ENCODE assay signal across 18 cellular contexts in the genomic region with DNA sequence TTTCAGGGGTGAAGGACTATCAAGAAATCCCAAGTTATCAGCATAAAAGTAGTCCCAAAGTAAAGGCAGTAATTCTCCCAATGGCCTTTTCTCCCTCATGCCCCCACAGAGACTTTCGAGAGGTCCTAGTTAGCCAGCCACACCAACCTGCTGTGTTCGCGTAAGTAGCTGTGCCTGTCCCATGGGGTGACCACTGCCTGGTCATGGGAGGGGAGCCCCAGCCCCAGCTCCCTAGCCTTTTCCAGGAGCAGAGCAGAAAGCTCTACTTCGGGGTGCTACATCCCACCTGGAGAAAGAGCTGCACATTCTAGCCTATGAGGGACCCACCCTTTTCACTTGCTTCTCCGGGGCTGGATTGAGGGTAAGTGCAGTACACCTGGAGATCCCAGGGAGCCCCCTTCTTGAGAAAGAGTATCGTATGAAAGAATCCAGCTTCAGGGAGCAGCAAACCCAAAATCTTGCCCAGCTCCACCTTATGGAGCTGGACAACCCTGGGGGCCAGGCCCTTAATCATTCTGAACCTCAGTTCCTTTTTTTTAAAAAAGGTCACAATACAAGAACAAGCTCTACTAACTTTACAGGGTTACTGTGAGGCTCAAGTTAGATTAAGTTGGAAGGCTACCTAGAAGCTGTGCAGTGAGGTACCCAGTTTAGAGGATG. TPM values are rescaled to one million over a fixed set of nuclear protein-coding genes. Genes with fewer than 3 reads are reported as not detected.
DNase-seq lines count a peak whose midpoint lies in the region; ATAC-seq, FAIRE-seq and TF ChIP-seq lines count a peak whose summit lies in the region.
"Had no signal": no experiment of that assay in that cellular context is flagged by ENCODE, and none has a peak within 500 bp of the region (broad histone marks: within the 10 kb centered on the region; RNA-seq: fewer than 3 reads in every experiment).

No MANE protein-coding gene starts in this region.

- no peak for TF ChIP-seq EP300 in A549 (IDR thresholded peaks at IDR 0.05)

- TF ChIP-seq RAD21 in A549 (conservative IDR thresholded peaks at IDR 0.05 in 1 of 2, IDR thresholded peaks at IDR 0.05 in 1 of 2), result no peak

- H3K36me3 Mint-ChIP-seq in progenitor cell of endocrine pancreas (ENCODE audit: insufficient read depth), result peaks cover 17% of the 10 kb centered on the region
- peaks cover 8% of the 10 kb centered on the region for H3K36me3 Mint-ChIP-seq in activated naive CD4-positive, alpha-beta T cell treated with anti-CD3 and anti-CD28 coated beads for 36 hours (ENCODE audit: low read depth)

- no peaks in the 10 kb centered on the region for H3K27me3 Mint-ChIP-seq in progenitor cell of endocrine pancreas
- H3K27me3 Mint-ChIP-seq in activated naive CD4-positive, alpha-beta T cell treated with anti-CD3 and anti-CD28 coated beads for 36 hours (ENCODE audit: low read depth), result no peaks in the 10 kb centered on the region

- H3K4me3 Mint-ChIP-seq in progenitor cell of endocrine pancreas (ENCODE audit: low read depth), result no peak overlapping the region
- no peak overlapping the region for H3K4me3 Mint-ChIP-seq in activated naive CD4-positive, alpha-beta T cell treated with anti-CD3 and anti-CD28 coated beads for 36 hours
- H3K4me3 Mint-ChIP-seq: CD8-positive, alpha-beta T cell had no signal

- CTCF ChIA-PET in A549 (lab: Yijun Ruan, JAX), result interaction anchor here (0.6 to 13.9 kb wide), 42 partner anchors 8 to 366 kb away, joined by 3 to 220 read pairs (median 5); a partner anchor contains a TSS
- CTCF ChIA-PET in activated naive CD4-positive, alpha-beta T cell treated with anti-CD3 and anti-CD28 coated beads for 36 hours (lab: Charles Lee), result interaction anchor here (0.6 to 5.0 kb wide), 31 partner anchors 8 to 349 kb away, joined by 3 to 70 read pairs (median 4); a partner anchor contains a TSS

- H3K27ac ChIP-seq in A549 (no peak overlapping the region), kidney (ENCODE audit: low read depth in 2 of 2, low read length in 2 of 2) (no peak overlapping the region)
- H3K27ac ChIP-seq: PC-9 had no signal

- DNase-seq in A549 (ENCODE audit: low read depth in 1 of 2, low spot score in 1 of 2) (no peak), CD1c-positive myeloid dendritic cell (ENCODE audit: extremely low spot score) (peak; percentile 25), kidney (no peak), progenitor cell of endocrine pancreas (ENCODE audit: low spot score, unreplicated experiment) (no peak), Kasumi-1 (lab: John Stamatoyannopoulos, UW) (no peak), GOT3 (lab: John Stamatoyannopoulos, UW) (no peak)
- DNase-seq in activated naive CD4-positive, alpha-beta T cell treated with anti-CD3 and anti-CD28 coated beads for 36 hours, result no peak
- DNase-seq: NCI-H1048, NCI-H1417 treated with DMSO at 0.1 percent for 48 hours had no signal

- TF ChIP-seq CTCF in A549 (IDR thresholded peaks at IDR 0.05), result no peak
- peak; percentile 0 for TF ChIP-seq CTCF in kidney (IDR thresholded peaks at IDR 0.05; ENCODE audit: borderline replicate concordance, extremely low read depth, insufficient read depth)
- no peak for TF ChIP-seq CTCF in progenitor cell of endocrine pancreas (IDR thresholded peaks at IDR 0.05; ENCODE audit: unreplicated experiment)

- H3K9me3 Mint-ChIP-seq in progenitor cell of endocrine pancreas (ENCODE audit: low read depth), result no peaks in the 10 kb centered on the region
- H3K9me3 Mint-ChIP-seq in activated naive CD4-positive, alpha-beta T cell treated with anti-CD3 and anti-CD28 coated beads for 36 hours, result no peaks in the 10 kb centered on the region
- H3K9me3 Mint-ChIP-seq: CD8-positive, alpha-beta T cell had no signal

- POLR2A ChIA-PET in A549 (lab: Yijun Ruan, JAX), result interaction anchor here (1.0 to 2.9 kb wide), 3 partner anchors 12 to 79 kb away, joined by 3 to 11 read pairs (median 3); a partner anchor contains a TSS

- peaks cover 19 to 40% of the 10 kb centered on the region in 2 donors for H3K36me3 ChIP-seq in kidney (ENCODE audit: control insufficient read depth in 1 of 2, insufficient read depth in 2 of 2, low read length in 2 of 2)

- no peak overlapping the region for H3K4me3 ChIP-seq in A549
- H3K4me3 ChIP-seq in kidney (ENCODE audit: low read length in 2 of 2), result no peak overlapping the region
- H3K4me3 ChIP-seq: MG63, PC-9 had no signal

- H3K9me3 ChIP-seq in A549 (no peaks in the 10 kb centered on the region), kidney (ENCODE audit: control insufficient read depth in 1 of 2, low read length in 2 of 2) (no peaks in the 10 kb centered on the region)
- H3K9me3 ChIP-seq: MG63 had no signal

- FAIRE-seq in A549 (lab: Jason Lieb, UNC), result no peak
- no peak for FAIRE-seq in kidney (lab: Jason Lieb, UNC)
- FAIRE-seq: H54 had no signal

- peaks cover 5% of the 10 kb centered on the region for H3K4me1 Mint-ChIP-seq in progenitor cell of endocrine pancreas (ENCODE audit: low read depth)
- no peaks in the 10 kb centered on the region for H3K4me1 Mint-ChIP-seq in activated naive CD4-positive, alpha-beta T cell treated with anti-CD3 and anti-CD28 coated beads for 36 hours (ENCODE audit: low read depth)

- H3K27ac Mint-ChIP-seq in progenitor cell of endocrine pancreas, result peak overlapping the region; percentile 64
- H3K27ac Mint-ChIP-seq in activated naive CD4-positive, alpha-beta T cell treated with anti-CD3 and anti-CD28 coated beads for 36 hours, result no peak overlapping the region
- H3K27ac Mint-ChIP-seq: CD8-positive, alpha-beta T cell had no signal

- intact Hi-C loops in kidney (cut with DNase I), result no loop called here
- intact Hi-C loops in activated naive CD4-positive, alpha-beta T cell treated with anti-CD3 and anti-CD28 coated beads for 36 hours (cut with micrococcal nuclease), result no loop called here

- no peak for TF ChIP-seq POLR2A in A549 (IDR thresholded peaks at IDR 0.05; ENCODE audit: low read length)

- 75% methylated on average over 6 of the region's 6 CpGs for WGBS in A549 (ENCODE audit: missing lambda C conversion rate)

- ATAC-seq in A549, result peak; percentile 9 to 13; a peak in 3 of 6 replicates
- no peak for ATAC-seq in HG03025 (IDR thresholded peaks at IDR 0.05; ENCODE audit: low FRiP score, unreplicated experiment)
- ATAC-seq: CD8-positive, alpha-beta T cell had no signal

- no peak overlapping the region for H3K9ac ChIP-seq in kidney (ENCODE audit: low read length in 2 of 2)

- H3K4me1 ChIP-seq in A549, result peaks cover 3% of the 10 kb centered on the region
- peaks cover 0 to 4% of the 10 kb centered on the region in 2 donors for H3K4me1 ChIP-seq in kidney (ENCODE audit: control insufficient read depth in 1 of 2, insufficient read depth in 1 of 2, low read depth in 1 of 2, low read length in 2 of 2)

- no peak overlapping the region for H3K4me2 ChIP-seq in A549
- H3K4me2 ChIP-seq: PC-9 had no signal

TF ChIP-seq in A549, 52 proteins besides CTCF, POLR2A, EP300 and RAD21:
- TF ChIP-seq HEYL (CRISPR knock-in tag; IDR thresholded peaks at IDR 0.05) (no peak), HOXA7 (CRISPR knock-in tag; IDR thresholded peaks at IDR 0.05) (no peak), POLR2AphosphoS2 (conservative IDR thresholded peaks at IDR 0.05; ENCODE audit: low read length) (peak; percentile 64; the same call in 1 of the 2 replicates), TFCP2L1 (CRISPR knock-in tag; IDR thresholded peaks at IDR 0.05) (no peak)
- TF ChIP-seq, protein P1, sequence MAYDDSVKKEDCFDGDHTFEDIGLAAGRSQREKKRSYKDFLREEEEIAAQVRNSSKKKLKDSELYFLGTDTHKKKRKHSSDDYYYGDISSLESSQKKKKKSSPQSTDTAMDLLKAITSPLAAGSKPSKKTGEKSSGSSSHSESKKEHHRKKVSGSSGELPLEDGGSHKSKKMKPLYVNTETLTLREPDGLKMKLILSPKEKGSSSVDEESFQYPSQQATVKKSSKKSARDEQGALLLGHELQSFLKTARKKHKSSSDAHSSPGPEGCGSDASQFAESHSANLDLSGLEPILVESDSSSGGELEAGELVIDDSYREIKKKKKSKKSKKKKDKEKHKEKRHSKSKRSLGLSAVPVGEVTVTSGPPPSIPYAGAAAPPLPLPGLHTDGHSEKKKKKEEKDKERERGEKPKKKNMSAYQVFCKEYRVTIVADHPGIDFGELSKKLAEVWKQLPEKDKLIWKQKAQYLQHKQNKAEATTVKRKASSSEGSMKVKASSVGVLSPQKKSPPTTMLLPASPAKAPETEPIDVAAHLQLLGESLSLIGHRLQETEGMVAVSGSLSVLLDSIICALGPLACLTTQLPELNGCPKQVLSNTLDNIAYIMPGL (CRISPR knock-in tag; IDR thresholded peaks at IDR 0.05; ENCODE audit: borderline replicate concordance), result no peak

RNA-seq across cellular contexts. Expression of a gene that starts 8.6 kb away (rescaled TPM):
- polyA plus RNA-seq in A549 (2011; rRNA removed) (0.03 TPM in 1 of 2 replicates, not detected in the other), A549 (2017; fragmentation: RNase III; extraction: RNeasy Plus Mini Kit Qiagen cat#74134 plus additional on column Dnase treatment) (0.05 to 0.07 TPM (median 0.05 TPM) in 3 replicates), kidney (ENCODE audit: insufficient read depth, low read depth, low replicate concordance) (15.1 TPM)
- polyA plus RNA-seq in A549 (2012; cell fraction: cytosol; rRNA removed), result 0.03 and 0.09 TPM in 2 replicates
- not detected in 2 replicates for polyA plus RNA-seq in A549 (2012; cell fraction: nucleus; rRNA removed)
- not detected in 2 replicates for polyA minus RNA-seq in A549 (2011; rRNA and poly(A)+ RNA removed)
- total RNA-seq in kidney (0.09 TPM), progenitor cell of endocrine pancreas (0.42 and 0.43 TPM in 2 replicates)
- total RNA-seq in activated naive CD4-positive, alpha-beta T cell treated with anti-CD3 and anti-CD28 coated beads for 36 hours, result not detected
- total RNA-seq: A673; CD8-positive, alpha-beta T cell; LHCN-M2; PC-9 had no signal
- polyA plus RNA-seq: BJ had no signal

RNA-seq across cellular contexts. Expression of a gene that starts 11.6 kb away (rescaled TPM):
- polyA plus RNA-seq in A549 (2011; rRNA removed) (60.2 and 62.2 TPM in 2 replicates), A549 (2017; fragmentation: RNase III; extraction: RNeasy Plus Mini Kit Qiagen cat#74134 plus additional on column Dnase treatment) (54.7 to 60.0 TPM (median 57.2 TPM) in 3 replicates), kidney (ENCODE audit: insufficient read depth, low read depth, low replicate concordance) (126 TPM)
- polyA plus RNA-seq in A549 (2012; cell fraction: cytosol; rRNA removed), result 46.2 and 54.5 TPM in 2 replicates
- 46.7 and 58.3 TPM in 2 replicates for polyA plus RNA-seq in A549 (2012; cell fraction: nucleus; rRNA removed)
- polyA minus RNA-seq in A549 (2011; rRNA and poly(A)+ RNA removed), result 58.8 and 70.6 TPM in 2 replicates
- total RNA-seq in kidney (102 TPM), progenitor cell of endocrine pancreas (58.0 and 58.3 TPM in 2 replicates)
- 10 to 100 TPM; 12.2 to 13.5 TPM for total RNA-seq in activated naive CD4-positive, alpha-beta T cell treated with anti-CD3 and anti-CD28 coated beads for 36 hours

RNA-seq across cellular contexts. Expression of a gene that starts 13.1 kb away (rescaled TPM):
- polyA plus RNA-seq in A549 (2011; rRNA removed), result 0.04 TPM in 1 of 2 replicates, not detected in the other
- polyA plus RNA-seq in A549 (2012; cell fraction: cytosol; rRNA removed), result 0.01 TPM in 2 replicates
- polyA plus RNA-seq in A549 (2012; cell fraction: nucleus; rRNA removed), result 0.02 TPM in 1 of 2 replicates, not detected in the other
- 0.03 to 0.04 TPM in 2 of 3 replicates, not detected in the other for polyA plus RNA-seq in A549 (2017; fragmentation: RNase III; extraction: RNeasy Plus Mini Kit Qiagen cat#74134 plus additional on column Dnase treatment)
- not detected in 2 replicates for polyA minus RNA-seq in A549 (2011; rRNA and poly(A)+ RNA removed)
- not detected for total RNA-seq in kidney
- polyA plus RNA-seq in kidney (ENCODE audit: insufficient read depth, low read depth, low replicate concordance), result not detected
- 0.07 TPM in 1 of 2 replicates, not detected in the other for total RNA-seq in progenitor cell of endocrine pancreas
- total RNA-seq in activated naive CD4-positive, alpha-beta T cell treated with anti-CD3 and anti-CD28 coated beads for 36 hours, result not detected
- total RNA-seq: A673; CD8-positive, alpha-beta T cell; Daoy; PC-9 had no signal
- polyA plus RNA-seq: BJ had no signal
